In the genomic region with DNA sequence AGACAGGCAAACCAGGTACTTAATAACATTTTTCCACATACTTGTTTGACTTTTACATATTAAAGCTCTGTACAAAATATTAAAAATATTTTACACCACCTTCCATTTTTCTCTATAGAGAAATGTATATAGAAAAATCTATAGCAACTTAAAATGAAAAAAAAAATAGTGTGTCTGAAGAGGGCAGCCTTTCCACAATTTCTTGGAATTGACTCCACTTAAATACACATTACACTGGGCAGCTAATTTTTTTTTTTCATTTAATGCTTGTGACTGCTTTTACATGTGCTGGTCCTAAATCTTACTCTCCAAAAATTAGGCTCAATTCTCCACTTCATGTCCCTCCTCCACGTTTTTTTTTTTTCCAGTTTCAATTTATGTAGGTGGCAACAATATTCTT, we compare ENCODE assay signal across 17 cellular contexts.
DNase-seq lines count a peak whose midpoint lies in the region; ATAC-seq and TF ChIP-seq lines count a peak whose summit lies in the region.
"Had no signal": no experiment of that assay in that cellular context is flagged by ENCODE, and none has a peak within 500 bp of the region (broad histone marks: within the 10 kb centered on the region; RNA-seq: fewer than 3 reads in every experiment).

No MANE protein-coding gene starts in this region.

- H3F3A ChIP-seq in OCI-LY1 (ENCODE audit: insufficient read depth, low read length), result no peaks in the 10 kb centered on the region
- no peaks in the 10 kb centered on the region for H3F3A ChIP-seq in neural progenitor cell (ENCODE audit: low read depth)

- H3K27me3 ChIP-seq in OCI-LY1 (ENCODE audit: insufficient read depth, low read length) (no peaks in the 10 kb centered on the region), neural progenitor cell (no peaks in the 10 kb centered on the region)
- H3K27me3 ChIP-seq: ascending aorta, heart left ventricle had no signal

- H3K4me3 ChIP-seq in OCI-LY1 (ENCODE audit: low read depth, low read length, poor library complexity, severe bottlenecking), result no peak overlapping the region
- H3K4me3 ChIP-seq in cardiac fibroblast (replicated peaks in 1 of 2; ENCODE audit: low read depth in 2 of 2, low read length in 2 of 2), result no peak overlapping the region
- no peak overlapping the region for H3K4me3 ChIP-seq in neural progenitor cell
- H3K4me3 ChIP-seq: ascending aorta, heart left ventricle had no signal

- no peak overlapping the region for H3K9ac ChIP-seq in OCI-LY1 (ENCODE audit: low read length)
- H3K9ac ChIP-seq in neural progenitor cell, result no peak overlapping the region

- H3K27ac ChIP-seq in OCI-LY1 (ENCODE audit: low read depth, low read length, poor library complexity, severe bottlenecking) (no peak overlapping the region), neural progenitor cell (no peak overlapping the region)
- H3K27ac ChIP-seq: ascending aorta, heart left ventricle had no signal

- no peaks in the 10 kb centered on the region for H3K9me2 ChIP-seq in OCI-LY1 (ENCODE audit: low read depth, low read length)

- no peaks in the 10 kb centered on the region for H3K4me1 Mint-ChIP-seq in neural progenitor cell
- H3K4me1 Mint-ChIP-seq: neural crest cell had no signal

- H3K36me3 ChIP-seq in OCI-LY1 (ENCODE audit: insufficient read depth, low read length) (no peaks in the 10 kb centered on the region), neural progenitor cell (no peaks in the 10 kb centered on the region)
- H3K36me3 ChIP-seq: ascending aorta, heart left ventricle had no signal

- H3K9me3 ChIP-seq in OCI-LY1 (ENCODE audit: low read length) (no peaks in the 10 kb centered on the region), neural progenitor cell (ENCODE audit: low read depth) (no peaks in the 10 kb centered on the region)
- H3K9me3 ChIP-seq: ascending aorta, heart left ventricle had no signal

- H3K36me3 Mint-ChIP-seq in neural progenitor cell, result no peaks in the 10 kb centered on the region

- H3K27ac Mint-ChIP-seq in neural progenitor cell, result no peak overlapping the region

- no peak for ATAC-seq in HG03196 (IDR thresholded peaks at IDR 0.05; ENCODE audit: unreplicated experiment)
- ATAC-seq: heart left ventricle, left ventricle myocardium superior had no signal

- H4K20me1 ChIP-seq in OCI-LY1 (ENCODE audit: insufficient read depth, low read length) (no peaks in the 10 kb centered on the region), neural progenitor cell (ENCODE audit: low read depth) (no peaks in the 10 kb centered on the region)

- TF ChIP-seq CTCF in OCI-LY1 (IDR thresholded peaks at IDR 0.05; ENCODE audit: low read length), result peak; percentile 39
- peak; percentile 14 for TF ChIP-seq CTCF in cardiac fibroblast (IDR thresholded peaks at IDR 0.05; ENCODE audit: low read depth, low read length)
- TF ChIP-seq CTCF in neural progenitor cell (IDR thresholded peaks at IDR 0.05), result peak; percentile 20

- H2AFZ ChIP-seq in OCI-LY1 (ENCODE audit: low read length), result no peak overlapping the region
- H2AFZ ChIP-seq in neural progenitor cell (replicated peaks), result no peak overlapping the region

- H3K4me2 ChIP-seq in OCI-LY1 (ENCODE audit: low read length) (no peak overlapping the region), neural progenitor cell (no peak overlapping the region)

- no peak overlapping the region for H3K4me3 Mint-ChIP-seq in neural progenitor cell
- H3K4me3 Mint-ChIP-seq: neural crest cell had no signal

- no peaks in the 10 kb centered on the region for H3K27me3 Mint-ChIP-seq in neural progenitor cell (ENCODE audit: insufficient read depth, low read depth)

- H3K4me1 ChIP-seq in OCI-LY1 (ENCODE audit: insufficient read depth, low read length, severe bottlenecking) (peaks cover 8% of the 10 kb centered on the region), neural progenitor cell (no peaks in the 10 kb centered on the region)
- H3K4me1 ChIP-seq: ascending aorta had no signal

- H3K79me2 ChIP-seq in OCI-LY1 (ENCODE audit: insufficient read depth, low read length) (no peaks in the 10 kb centered on the region), neural progenitor cell (ENCODE audit: low read depth) (no peaks in the 10 kb centered on the region)

- no peaks in the 10 kb centered on the region for H3K9me3 Mint-ChIP-seq in neural progenitor cell
- H3K9me3 Mint-ChIP-seq: neural crest cell had no signal

- DNase-seq in EH (ENCODE audit: low read depth) (peak; percentile 14), cardiac fibroblast (ENCODE audit: low read depth in 2 of 2) (peak; percentile 33 to 65), neural progenitor cell (ENCODE audit: low spot score) (no peak), NOMO-1 treated with dmso at 0.1 percent for 144 hours (lab: John Stamatoyannopoulos, UW; ENCODE audit: unreplicated experiment) (no peak), NCI-H2081 treated with DMSO at 0.1 percent for 48 hours (lab: John Stamatoyannopoulos, UW) (no peak)
- DNase-seq: activated T-cell treated with anti-CD3 and anti-CD28 coated beads, Interleukin-2, amount 50 U/mL, for 1 hour; COR-L47; effector CD8-positive, alpha-beta T cell; heart left ventricle; left ventricle myocardium superior; NCI-H1694 treated with DMSO at 0.1 percent for 48 hours; substantia nigra; T-helper 1 cell had no signal

Comparison
In these comparisons a context has a peak if more than half of its experiments do, and no peak if none do; other contexts are left out.
1. DNase-seq: peak in EH (single experiment) and cardiac fibroblast (2 of 2); none in neural progenitor cell (single experiment), NOMO-1 treated with dmso at 0.1 percent for 144 hours (single experiment) and NCI-H2081 treated with DMSO at 0.1 percent for 48 hours (single experiment).
2. Peak in every context shown above with its lines, with median percentiles within 50 percentile points of each other: CTCF ChIP-seq.